In genomic region chr20:50115041-50115512, GRCh38 we compare ENCODE assay signal across 8 cellular contexts. TPM values are rescaled to one million over a fixed set of nuclear protein-coding genes. Genes with fewer than 3 reads are reported as not detected.
DNase-seq lines count a peak whose midpoint lies in the region; ATAC-seq and TF ChIP-seq lines count a peak whose summit lies in the region.

No MANE protein-coding gene starts in this region.

- intact Hi-C loops in colonic mucosa (cut with DNase I) (no loop called here), natural killer cell (cut with micrococcal nuclease) (loop anchor here (10.0 kb wide), 1 partner anchor 450 kb away; no protein-coding TSS in a partner anchor)

- H3K36me3 Mint-ChIP-seq in natural killer cell, result no peaks in the 10 kb centered on the region

- peak overlapping the region; percentile 89 to 92 for H3K27ac Mint-ChIP-seq in natural killer cell

- ATAC-seq in natural killer cell, result no peak
- ATAC-seq in GM19023 (IDR thresholded peaks at IDR 0.05; ENCODE audit: unreplicated experiment), result no peak

- peak overlapping the region; percentile 94 for H3K4me3 Mint-ChIP-seq in natural killer cell

- H3K36me3 ChIP-seq in KOPT-K1 (ENCODE audit: insufficient read depth, low read length), result no peaks in the 10 kb centered on the region
- no peaks in the 10 kb centered on the region for H3K36me3 ChIP-seq in colonic mucosa

- H3K27me3 ChIP-seq in colonic mucosa, result no peaks in the 10 kb centered on the region

- no peaks in the 10 kb centered on the region for H3K9me3 Mint-ChIP-seq in natural killer cell

- H3K4me3 ChIP-seq in AG10803 (ENCODE audit: low read length), result peak overlapping the region; percentile 65
- H3K4me3 ChIP-seq in colonic mucosa, result peak overlapping the region; percentile 20

- TF ChIP-seq CTCF in AG10803 (conservative IDR thresholded peaks at IDR 0.05; ENCODE audit: low read length), result no peak
- no peak for TF ChIP-seq CTCF in colonic mucosa (IDR thresholded peaks at IDR 0.05)
- no peak for TF ChIP-seq CTCF in natural killer cell (IDR thresholded peaks at IDR 0.05)

- DNase-seq in AG10803 (ENCODE audit: low read depth), result no peak
- no peak for DNase-seq in colonic mucosa
- no peak for DNase-seq in natural killer cell
- DNase-seq in SW 1271 (lab: John Stamatoyannopoulos, UW), result no peak
- no peak for DNase-seq in GM03348 (ENCODE audit: low spot score)
- DNase-seq in stimulated activated CD4-positive, alpha-beta T cell treated with anti-CD3 and anti-CD28 coated beads, Interleukin-1b, Interleukin-23, amount 100 ng/mL, for 48 hours, result no peak

- peak overlapping the region; percentile 65 for H3K27ac ChIP-seq in KOPT-K1 (ENCODE audit: low read depth, low read length, poor library complexity, severe bottlenecking)
- no peak overlapping the region for H3K27ac ChIP-seq in colonic mucosa

- H3K9me3 ChIP-seq in KOPT-K1 (ENCODE audit: insufficient read depth, low read length, poor library complexity, severe bottlenecking), result no peaks in the 10 kb centered on the region
- H3K9me3 ChIP-seq in colonic mucosa, result no peaks in the 10 kb centered on the region

- peak overlapping the region in 1 of 2 donors; percentile 69 for H3K9ac ChIP-seq in colonic mucosa (ENCODE audit: low read depth in 2 of 2, low read length in 2 of 2)

- H3K4me1 Mint-ChIP-seq in natural killer cell, result peaks cover 59% of the 10 kb centered on the region in 2 donors

- no peaks in the 10 kb centered on the region for H3K27me3 Mint-ChIP-seq in natural killer cell (ENCODE audit: low read depth in 2 of 2)

- peaks cover 15% of the 10 kb centered on the region for H3K4me1 ChIP-seq in colonic mucosa

RNA-seq across cellular contexts. Expression of gene UBE2V1, which starts 2.1 kb away (rescaled TPM):
- total RNA-seq in colonic mucosa (10 to 100 TPM; 77.1 to 83.5 TPM), natural killer cell (100 to 1,000 TPM; 194 to 238 (median 236) TPM)

RNA-seq across cellular contexts. Expression of gene PEDS1, which starts 38.4 kb away (rescaled TPM):
- 10 to 100 TPM; 23.1 to 29.1 TPM for total RNA-seq in colonic mucosa
- 10 to 100 TPM; 27.4 to 32.8 (median 31.5) TPM for total RNA-seq in natural killer cell
